14 cellular contexts compared by ENCODE assay signal in the genomic region with DNA sequence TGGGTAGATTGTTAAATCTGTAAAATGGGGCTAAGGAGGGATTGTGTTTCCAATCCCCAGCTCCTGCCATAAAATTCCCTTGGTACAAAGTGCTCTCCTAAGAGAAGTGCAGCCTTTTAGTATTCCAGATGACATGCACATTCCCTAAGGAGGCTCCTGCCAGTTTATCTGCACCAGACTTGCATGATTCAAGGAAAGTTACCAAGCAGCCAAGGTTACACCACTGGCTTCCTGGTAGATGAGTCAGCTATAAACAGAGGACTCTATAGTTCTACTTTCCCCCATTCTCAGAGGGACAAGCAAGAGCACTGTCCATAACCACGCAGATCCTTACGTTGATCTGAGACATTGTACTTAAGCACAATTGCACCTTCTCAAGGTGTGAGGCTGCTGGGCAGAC. TPM values are rescaled to one million over a fixed set of nuclear protein-coding genes. Genes with fewer than 3 reads are reported as not detected.
A peak's percentile ranks its signal among the peaks of the same experiment; 100 is the strongest.
DNase-seq lines count a peak whose midpoint lies in the region; ATAC-seq and TF ChIP-seq lines count a peak whose summit lies in the region.
"Had no signal": no experiment of that assay in that cellular context is flagged by ENCODE, and none has a peak within 500 bp of the region (broad histone marks: within the 10 kb centered on the region; RNA-seq: fewer than 3 reads in every experiment).

No MANE protein-coding gene starts in this region.

- TF ChIP-seq POLR2A in suprapubic skin (IDR thresholded peaks at IDR 0.05) (no peak), upper lobe of left lung (IDR thresholded peaks at IDR 0.05) (no peak)

- ATAC-seq in upper lobe of left lung (ENCODE audit: low FRiP score in 2 of 2): no peak
- ATAC-seq: GM12878; stimulated activated naive B cell treated with anti-CD40 and anti-IgM and Interleukin-4, amounts not matched to agents 10 μg/mL and 1 μg/mL and 100 μg/mL, for 72 hours had no signal

- no peak overlapping the region for H3K27ac ChIP-seq in AG04450 (ENCODE audit: low read depth, low read length)
- H3K27ac ChIP-seq in suprapubic skin: no peak overlapping the region
- H3K27ac ChIP-seq in upper lobe of left lung: no peak overlapping the region

- peaks cover 13% of the 10 kb centered on the region for H3K4me1 ChIP-seq in suprapubic skin
- peaks cover 6 to 17% (median 10%) of the 10 kb centered on the region in 4 donors for H3K4me1 ChIP-seq in upper lobe of left lung

- WGBS in suprapubic skin: 52% methylated on average over 2 of the region's 2 CpGs
- 73 to 82% methylated on average over 2 of the region's 2 CpGs for WGBS in upper lobe of left lung, 2 donors

- no peak for TF ChIP-seq CTCF in AG04450 (IDR thresholded peaks at IDR 0.05; ENCODE audit: low read depth, low read length)
- TF ChIP-seq CTCF in suprapubic skin (IDR thresholded peaks at IDR 0.05): no peak
- TF ChIP-seq CTCF in upper lobe of left lung (IDR thresholded peaks at IDR 0.05): no peak

- H3K27me3 ChIP-seq in AG04450 (ENCODE audit: control insufficient read depth, insufficient read depth, low read length) (peaks cover 11% of the 10 kb centered on the region), suprapubic skin (peaks cover 14% of the 10 kb centered on the region), upper lobe of left lung (peaks cover 0 to 3% (median 0%) of the 10 kb centered on the region in 4 donors)

- no peaks in the 10 kb centered on the region; the same call in 1 of the 2 replicates for H3K9me3 ChIP-seq in AG04450 (ENCODE audit: control insufficient read depth, insufficient read depth, low read length)
- H3K9me3 ChIP-seq in suprapubic skin: no peaks in the 10 kb centered on the region
- H3K9me3 ChIP-seq in upper lobe of left lung: no peaks in the 10 kb centered on the region

- CTCF ChIA-PET in AG04450 (lab: Charles Lee): interaction anchor here (0.6 to 1.3 kb wide), 2 partner anchors 10 to 41 kb away, joined by 3 to 4 read pairs; no protein-coding TSS in a partner anchor

- POLR2A ChIA-PET in AG04450 (lab: Yijun Ruan, JAX): no interaction called here

- TF ChIP-seq EP300 in suprapubic skin (IDR thresholded peaks at IDR 0.05) (no peak), upper lobe of left lung (IDR thresholded peaks at IDR 0.05) (no peak)

- DNase-seq in AG04450 (ENCODE audit: low read depth, low spot score) (peak; percentile 83), HT1080 (ENCODE audit: low read depth) (peak; percentile 91), astrocyte of the hippocampus (ENCODE audit: low read depth, low spot score) (peak; percentile 75), iris pigment epithelial cell (ENCODE audit: low read depth) (peak; percentile 91), suprapubic skin (ENCODE audit: low spot score in 2 of 2) (no peak), upper lobe of left lung (no peak), NCI-H748 treated with DMSO at 0.1 percent for 48 hours (lab: John Stamatoyannopoulos, UW) (no peak)
- no peak for DNase-seq in activated naive CD4-positive, alpha-beta T cell treated with anti-CD3 and anti-CD28 coated beads, Interleukin-2, amount 50 U/mL, for 16 hours
- DNase-seq: activated CD4-positive, alpha-beta T cell treated with anti-CD3 and anti-CD28 coated beads for 1 hour; CD4-positive, CD25-positive, alpha-beta regulatory T cell; Kasumi-1; stimulated activated naive B cell treated with anti-CD40 and anti-IgM and Interleukin-4, amounts not matched to agents 10 μg/mL and 1 μg/mL and 100 μg/mL, for 72 hours had no signal

- H3K4me3 ChIP-seq in AG04450 (ENCODE audit: low read depth, low read length) (no peak overlapping the region), suprapubic skin (no peak overlapping the region), upper lobe of left lung (no peak overlapping the region)
- H3K4me3 ChIP-seq: GM12878 had no signal

- H3K36me3 ChIP-seq in suprapubic skin: no peaks in the 10 kb centered on the region
- H3K36me3 ChIP-seq in upper lobe of left lung: no peaks in the 10 kb centered on the region

RNA-seq across cellular contexts. Expression of a gene that starts 1.9 kb away (rescaled TPM):
- polyA plus RNA-seq in AG04450 (2011; rRNA removed): 2.9 and 3.0 TPM in 2 replicates
- 1.1 and 1.3 TPM in 2 replicates for polyA minus RNA-seq in AG04450 (2011; rRNA and poly(A)+ RNA removed)
- total RNA-seq in HT1080 (2014; rRNA removed; shearing (Covaris generic)): 5.4 and 6.9 TPM in 2 replicates
- 11.2 and 14.5 TPM in 2 replicates for polyA plus RNA-seq in HT1080 (2015; cell fraction: cytosol; rRNA removed)
- 6.6 and 6.7 TPM in 2 replicates for polyA plus RNA-seq in HT1080 (2015; cell fraction: nucleus; rRNA removed)
- total RNA-seq in suprapubic skin (1 to 10 TPM; 4.3 to 7.7 (median 5.6) TPM), upper lobe of left lung (1 to 10 TPM in 4 of 6 donors, not detected in 2; 1.0 to 3.3 (median 2.3) TPM)
- total RNA-seq: CD4-positive, CD25-positive, alpha-beta regulatory T cell; GM12878; mononuclear cell had no signal
- polyA plus RNA-seq: CD4-positive, CD25-positive, alpha-beta regulatory T cell; GM12878 had no signal

Comparison
In these comparisons a context has a peak if more than half of its experiments do, and no peak if none do; other contexts are left out.
1. DNase-seq: peak in AG04450 (single experiment), HT1080 (single experiment), astrocyte of the hippocampus (single experiment) and iris pigment epithelial cell (single experiment); none in suprapubic skin (0 of 2), upper lobe of left lung (0 of 2), NCI-H748 treated with DMSO at 0.1 percent for 48 hours (single experiment) and activated naive CD4-positive, alpha-beta T cell treated with anti-CD3 and anti-CD28 coated beads, Interleukin-2, amount 50 U/mL, for 16 hours (single experiment).